25 cellular contexts compared by ENCODE assay signal in the genomic region with DNA sequence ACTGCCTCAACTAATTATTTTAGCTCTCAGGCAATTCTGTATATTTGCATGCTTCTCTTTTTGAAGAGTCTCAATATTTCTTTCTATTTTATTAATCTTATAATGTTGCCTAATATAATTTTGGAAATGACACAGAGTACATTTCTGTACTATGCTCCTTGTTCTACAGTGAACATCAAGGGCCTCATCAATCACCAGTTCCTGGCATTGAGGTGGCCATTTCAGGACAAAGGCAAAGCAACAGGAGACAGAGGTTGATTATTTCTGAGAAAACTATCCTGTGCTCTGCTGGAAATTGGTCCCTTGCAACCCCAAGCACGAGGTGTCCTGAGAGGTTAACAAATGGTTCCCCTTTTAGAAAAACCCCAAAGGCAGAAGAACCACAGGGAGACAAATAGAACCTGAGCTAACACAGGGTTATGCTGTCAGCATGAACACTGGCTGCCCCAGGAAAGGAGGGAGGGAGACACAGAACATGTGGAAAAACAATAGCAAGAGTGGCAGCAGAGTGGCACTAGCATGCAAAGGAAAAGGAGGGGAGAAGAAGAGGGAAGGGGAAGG.
"Had no signal": no experiment of that assay in that cellular context is flagged by ENCODE, and none has a peak within 500 bp of the region (broad histone marks: within the 10 kb centered on the region; RNA-seq: fewer than 3 reads in every experiment).

No MANE protein-coding gene starts in this region.

- H3K4me1 ChIP-seq: psoas muscle, testis, upper lobe of left lung had no signal

- DNase-seq: activated CD4-positive, alpha-beta memory T cell treated with anti-CD3 and anti-CD28 coated beads, Interleukin-2, amount 10 ng/mL, durations not matched to agents 7 days and 5 days; activated CD4-positive, alpha-beta T cell treated with anti-CD3 and anti-CD28 coated beads for 4 hours; activated CD8-positive, alpha-beta memory T cell treated with anti-CD3 and anti-CD28 coated beads, Interleukin-2, amount 10 ng/mL, durations not matched to agents 7 days and 5 days; activated naive CD4-positive, alpha-beta T cell treated with Interleukin-2 at 50 U/mL for 16 hours; activated naive CD8-positive, alpha-beta T cell treated with anti-CD3 and anti-CD28 coated beads, Interleukin-2, amount 10 ng/mL, durations not matched to agents 7 days and 5 days; activated T-cell treated with anti-CD3 and anti-CD28 coated beads, Interleukin-2, amount 50 U/mL, for 24 hours; amygdala; dermis blood vessel endothelial cell; effector memory CD4-positive, alpha-beta T cell; esophagus squamous epithelium; immature natural killer cell; kidney glomerular epithelial cell; left ventricle myocardium superior; naive thymus-derived CD4-positive, alpha-beta T cell; ovary; psoas muscle; right cardiac atrium; stimulated activated CD4-positive, alpha-beta T cell treated with anti-CD3 and anti-CD28 coated beads, Interleukin-15, amount 100 ng/mL, for 24 hours; stimulated activated CD4-positive, alpha-beta T cell treated with anti-CD3 and anti-CD28 coated beads, Interleukin-2, amount 100 ng/mL, for 48 hours; testis; upper lobe of left lung had no signal

- H3K4me3 ChIP-seq: cardiac muscle cell, esophagus squamous epithelium, ovary, psoas muscle, skin epidermis, testis, upper lobe of left lung had no signal

- H3K4me3 Mint-ChIP-seq: activated CD4-positive, alpha-beta memory T cell treated with anti-CD3 and anti-CD28 coated beads, Interleukin-2, amount 10 ng/mL, durations not matched to agents 7 days and 5 days; activated CD8-positive, alpha-beta memory T cell treated with anti-CD3 and anti-CD28 coated beads, Interleukin-2, amount 10 ng/mL, durations not matched to agents 7 days and 5 days; activated naive CD8-positive, alpha-beta T cell treated with anti-CD3 and anti-CD28 coated beads, Interleukin-2, amount 10 ng/mL, durations not matched to agents 7 days and 5 days; activated T-cell treated with anti-CD3 and anti-CD28 coated beads, Interleukin-2, amount 50 U/mL, for 24 hours; immature natural killer cell; naive thymus-derived CD4-positive, alpha-beta T cell; WTC11 had no signal

- H3K27ac Mint-ChIP-seq: activated CD4-positive, alpha-beta memory T cell treated with anti-CD3 and anti-CD28 coated beads, Interleukin-2, amount 10 ng/mL, durations not matched to agents 7 days and 5 days; activated CD8-positive, alpha-beta memory T cell treated with anti-CD3 and anti-CD28 coated beads, Interleukin-2, amount 10 ng/mL, durations not matched to agents 7 days and 5 days; activated naive CD8-positive, alpha-beta T cell treated with anti-CD3 and anti-CD28 coated beads, Interleukin-2, amount 10 ng/mL, durations not matched to agents 7 days and 5 days; activated T-cell treated with anti-CD3 and anti-CD28 coated beads, Interleukin-2, amount 50 U/mL, for 24 hours; activated T-helper 2 cell treated with anti-CD3 and anti-CD28 coated beads, Interferon-gamma antibody, Interleukin-2, Interleukin-4, amounts not matched to agents 10 μg/mL and 5 μg/mL and 100 μg/mL, durations not matched to agents 14 hours and 24 hours and 36 hours; WTC11 had no signal

- H3K36me3 ChIP-seq: cardiac muscle cell, esophagus squamous epithelium, ovary, upper lobe of left lung had no signal

- H3K9me3 Mint-ChIP-seq: activated CD4-positive, alpha-beta memory T cell treated with anti-CD3 and anti-CD28 coated beads, Interleukin-2, amount 10 ng/mL, durations not matched to agents 7 days and 5 days; activated T-cell treated with anti-CD3 and anti-CD28 coated beads, Interleukin-2, amount 50 U/mL, for 24 hours; activated T-helper 2 cell treated with anti-CD3 and anti-CD28 coated beads, Interferon-gamma antibody, Interleukin-2, Interleukin-4, amounts not matched to agents 10 μg/mL and 5 μg/mL and 100 μg/mL, durations not matched to agents 14 hours and 24 hours and 36 hours; immature natural killer cell had no signal

- ATAC-seq: activated CD8-positive, alpha-beta memory T cell treated with anti-CD3 and anti-CD28 coated beads, Interleukin-2, amount 10 ng/mL, durations not matched to agents 7 days and 5 days; left ventricle myocardium superior; psoas muscle; right cardiac atrium; WTC11 had no signal

- H3K27me3 Mint-ChIP-seq: activated CD8-positive, alpha-beta memory T cell treated with anti-CD3 and anti-CD28 coated beads, Interleukin-2, amount 10 ng/mL, durations not matched to agents 7 days and 5 days; activated naive CD8-positive, alpha-beta T cell treated with anti-CD3 and anti-CD28 coated beads, Interleukin-2, amount 10 ng/mL, durations not matched to agents 7 days and 5 days; activated T-cell treated with anti-CD3 and anti-CD28 coated beads, Interleukin-2, amount 50 U/mL, for 24 hours; naive thymus-derived CD4-positive, alpha-beta T cell had no signal

- H3K9me3 ChIP-seq: esophagus squamous epithelium, ovary, psoas muscle, testis, upper lobe of left lung had no signal

- H3K36me3 Mint-ChIP-seq: activated CD8-positive, alpha-beta memory T cell treated with anti-CD3 and anti-CD28 coated beads, Interleukin-2, amount 10 ng/mL, durations not matched to agents 7 days and 5 days; activated naive CD8-positive, alpha-beta T cell treated with anti-CD3 and anti-CD28 coated beads, Interleukin-2, amount 10 ng/mL, durations not matched to agents 7 days and 5 days; WTC11 had no signal

- H3K27ac ChIP-seq: cardiac muscle cell, esophagus squamous epithelium, ovary, psoas muscle, skin epidermis, testis, upper lobe of left lung had no signal

- H3K4me1 Mint-ChIP-seq: activated CD4-positive, alpha-beta memory T cell treated with anti-CD3 and anti-CD28 coated beads, Interleukin-2, amount 10 ng/mL, durations not matched to agents 7 days and 5 days; activated CD8-positive, alpha-beta memory T cell treated with anti-CD3 and anti-CD28 coated beads, Interleukin-2, amount 10 ng/mL, durations not matched to agents 7 days and 5 days; activated naive CD8-positive, alpha-beta T cell treated with anti-CD3 and anti-CD28 coated beads, Interleukin-2, amount 10 ng/mL, durations not matched to agents 7 days and 5 days had no signal

- H3K27me3 ChIP-seq: cardiac muscle cell, esophagus squamous epithelium, ovary, testis, upper lobe of left lung had no signal
